In the genomic region with DNA sequence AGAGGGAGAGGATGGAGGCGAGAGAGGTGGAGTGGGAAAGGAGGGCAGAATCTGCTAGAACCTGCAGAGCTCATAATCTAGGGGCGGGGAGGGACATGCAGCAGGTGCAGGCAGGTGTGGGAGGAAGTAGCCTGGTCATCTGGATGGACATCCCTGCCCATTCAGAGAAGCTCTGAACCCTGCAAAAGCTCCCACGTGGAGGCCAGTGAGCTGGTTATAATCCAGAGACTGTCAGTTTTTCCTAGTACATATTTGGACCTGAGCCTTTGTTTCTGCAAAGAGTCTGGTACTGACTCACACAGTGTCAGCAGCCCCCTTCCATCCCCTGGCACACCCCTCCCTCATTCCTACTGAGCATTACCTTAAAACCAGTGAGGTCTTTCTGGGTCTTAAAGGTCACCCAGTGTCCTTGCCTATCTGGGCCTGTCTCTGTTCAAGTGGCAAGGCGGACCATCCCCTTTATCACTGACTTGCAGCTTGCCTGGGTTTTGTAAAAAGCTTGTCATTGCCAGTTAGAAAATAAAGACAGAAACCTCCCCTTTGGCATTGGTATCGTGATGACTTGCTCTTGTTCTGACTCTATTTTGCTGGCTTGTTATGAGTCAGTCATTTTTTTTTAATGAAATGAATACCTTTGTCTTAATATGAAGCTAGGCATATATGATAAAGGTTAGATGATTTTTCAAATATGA, we compare ENCODE assay signal across 9 cellular contexts. TPM values are rescaled to one million over a fixed set of nuclear protein-coding genes. Genes with fewer than 3 reads are reported as not detected.
DNase-seq lines count a peak whose midpoint lies in the region; ATAC-seq and TF ChIP-seq lines count a peak whose summit lies in the region.
"Had no signal": no experiment of that assay in that cellular context is flagged by ENCODE, and none has a peak within 500 bp of the region (broad histone marks: within the 10 kb centered on the region; RNA-seq: fewer than 3 reads in every experiment).

No MANE protein-coding gene starts in this region.

- H3K79me2 ChIP-seq in SK-N-SH (ENCODE audit: insufficient read depth) = peaks cover 93% of the 10 kb centered on the region

- peak overlapping the region; percentile 71 for H3K4me2 ChIP-seq in SK-N-SH

- CTCF ChIA-PET in SK-N-SH (lab: Yijun Ruan, JAX) = no interaction called here

- TF ChIP-seq EP300 in SK-N-SH (IDR thresholded peaks at IDR 0.05; ENCODE audit: borderline replicate concordance in 1 of 2, low read depth in 1 of 2, low read length in 1 of 2) = peak in 1 of 2 experiments; percentile 26; a peak in 1 of 4 replicates

- no peaks in the 10 kb centered on the region for H3K9me2 ChIP-seq in SK-N-SH

- peaks cover 14% of the 10 kb centered on the region for H3F3A ChIP-seq in SK-N-SH (replicated peaks; ENCODE audit: insufficient read depth)

- POLR2A ChIA-PET in SK-N-SH (lab: Yijun Ruan, JAX) = no interaction called here

- no peak overlapping the region for H2AFZ ChIP-seq in SK-N-SH (ENCODE audit: low read depth)

- peak overlapping the region in 1 of 2 experiments; percentile 87; a peak in 2 of 4 replicates for H3K27ac ChIP-seq in SK-N-SH (ENCODE audit: low read depth in 2 of 2, low read length in 1 of 2)
- peak overlapping the region; percentile 37 to 53 for H3K27ac ChIP-seq in coronary artery
- H3K27ac ChIP-seq: 22Rv1 had no signal

- H4K20me1 ChIP-seq in SK-N-SH (ENCODE audit: insufficient read depth) = no peaks in the 10 kb centered on the region

- peak overlapping the region in 1 of 2 experiments; percentile 1; a peak in 1 of 4 replicates for H3K4me3 ChIP-seq in SK-N-SH (ENCODE audit: low read depth in 2 of 2, low read length in 1 of 2)
- H3K4me3 ChIP-seq in coronary artery = no peak overlapping the region
- H3K4me3 ChIP-seq in skeletal muscle cell (ENCODE audit: low read depth, low read length) = peak overlapping the region; percentile 9

- H3K9ac ChIP-seq in SK-N-SH = peak overlapping the region; percentile 27; the same call in 1 of the 2 replicates

- peak; percentile 57 for ATAC-seq in HG02884 (IDR thresholded peaks at IDR 0.05; ENCODE audit: unreplicated experiment)

- no peaks in the 10 kb centered on the region for H3K9me3 ChIP-seq in SK-N-SH

- TF ChIP-seq CTCF in SK-N-SH (IDR thresholded peaks at IDR 0.05) (no peak), coronary artery (IDR thresholded peaks at IDR 0.05) (no peak)

- no peaks in the 10 kb centered on the region for H3K36me3 ChIP-seq in SK-N-SH (replicated peaks in 1 of 2; ENCODE audit: control insufficient read depth in 1 of 2, insufficient read depth in 2 of 2, low read length in 1 of 2)

- WGBS in SK-N-SH (ENCODE audit: low lambda C conversion rate) = 44% methylated on average over 5 of the region's 5 CpGs

- peak; percentile 30 for DNase-seq in DMS53 (lab: John Stamatoyannopoulos, UW)
- no peak for DNase-seq in DMS53 treated with DMSO at 0.1 percent for 48 hours (lab: John Stamatoyannopoulos, UW; ENCODE audit: unreplicated experiment)
- no peak for DNase-seq in SK-N-SH
- DNase-seq in coronary artery (ENCODE audit: low spot score) = no peak
- peak; percentile 35 for DNase-seq in skeletal muscle cell (ENCODE audit: low read depth)
- DNase-seq in iPS-NIHi7 (ENCODE audit: extremely low spot score) = no peak
- no peak for DNase-seq in C1 segment of cervical spinal cord (lab: John Stamatoyannopoulos, UW)

- TF ChIP-seq RAD21 in SK-N-SH (IDR thresholded peaks at IDR 0.05; ENCODE audit: low read length) = no peak

- peaks cover 18 to 44% of the 10 kb centered on the region in 2 experiments; a peak in 3 of 4 replicates for H3K4me1 ChIP-seq in SK-N-SH (ENCODE audit: control insufficient read depth in 1 of 2, insufficient read depth in 2 of 2, low read depth in 1 of 2, low read length in 1 of 2)

- no peaks in the 10 kb centered on the region for H3K27me3 ChIP-seq in SK-N-SH (ENCODE audit: insufficient read depth)

TF ChIP-seq in SK-N-SH, 30 proteins besides CTCF, POLR2A, EP300 and RAD21 (continues in another document):
- TF ChIP-seq FOSL2 (IDR thresholded peaks at IDR 0.05; ENCODE audit: borderline replicate concordance, low read depth) = peak; percentile 72
- TF ChIP-seq ELF1 (IDR thresholded peaks at IDR 0.05) = no peak
- TF ChIP-seq EZH2phosphoT487 (IDR thresholded peaks at IDR 0.05; ENCODE audit: borderline replicate concordance, low read depth) = no peak
- no peak for TF ChIP-seq GATA2 (CRISPR knock-in tag; IDR thresholded peaks at IDR 0.05)
- peak; percentile 64 for TF ChIP-seq PBX3 (IDR thresholded peaks at IDR 0.05)
- no peak for TF ChIP-seq SMC3 (IDR thresholded peaks at IDR 0.05; ENCODE audit: low read depth, low read length)
- peak; percentile 67 for TF ChIP-seq JUND (IDR thresholded peaks at IDR 0.05)
- no peak for TF ChIP-seq MEF2A (IDR thresholded peaks at IDR 0.05; ENCODE audit: borderline replicate concordance, low read depth)
- TF ChIP-seq FOXJ3 (CRISPR knock-in tag; IDR thresholded peaks at IDR 0.05) = no peak
- peak; percentile 72 for TF ChIP-seq TCF12 (IDR thresholded peaks at IDR 0.05)
- TF ChIP-seq, protein P1, sequence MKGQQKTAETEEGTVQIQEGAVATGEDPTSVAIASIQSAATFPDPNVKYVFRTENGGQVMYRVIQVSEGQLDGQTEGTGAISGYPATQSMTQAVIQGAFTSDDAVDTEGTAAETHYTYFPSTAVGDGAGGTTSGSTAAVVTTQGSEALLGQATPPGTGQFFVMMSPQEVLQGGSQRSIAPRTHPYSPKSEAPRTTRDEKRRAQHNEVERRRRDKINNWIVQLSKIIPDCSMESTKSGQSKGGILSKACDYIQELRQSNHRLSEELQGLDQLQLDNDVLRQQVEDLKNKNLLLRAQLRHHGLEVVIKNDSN (IDR thresholded peaks at IDR 0.05; ENCODE audit: borderline replicate concordance, low read depth) = no peak
- TF ChIP-seq RCOR1 (IDR thresholded peaks at IDR 0.05; ENCODE audit: low read length) = no peak
- TF ChIP-seq SIN3A (IDR thresholded peaks at IDR 0.05; ENCODE audit: borderline replicate concordance, low read depth, low read length) = peak; percentile 48; the same call in 1 of the 2 replicates
- TF ChIP-seq RFX5 (IDR thresholded peaks at IDR 0.05; ENCODE audit: low read length) = no peak
- peak; percentile 72; the same call in 1 of the 2 replicates for TF ChIP-seq NFIC (IDR thresholded peaks at IDR 0.05; ENCODE audit: borderline replicate concordance)
- no peak for TF ChIP-seq NRF1 (IDR thresholded peaks at IDR 0.05; ENCODE audit: low read depth, low read length)
- TF ChIP-seq TEAD4 (IDR thresholded peaks at IDR 0.05; ENCODE audit: borderline replicate concordance, insufficient read depth) = 0 out of 2 replicates have a peak, but pooled peaks have one; percentile 33
- no peak for TF ChIP-seq FOXM1 (IDR thresholded peaks at IDR 0.05; ENCODE audit: low read depth)
- TF ChIP-seq TAF1 (IDR thresholded peaks at IDR 0.05; ENCODE audit: borderline replicate concordance, low read depth, low read length) = peak; percentile 5; the same call in 1 of the 2 replicates
- no peak for TF ChIP-seq USF2 (IDR thresholded peaks at IDR 0.05; ENCODE audit: borderline replicate concordance, low read depth, low read length)
- no peak for TF ChIP-seq REST (IDR thresholded peaks at IDR 0.05; ENCODE audit: low read depth, low read length)
- TF ChIP-seq GABPA (IDR thresholded peaks at IDR 0.05; ENCODE audit: low read depth) = no peak
- TF ChIP-seq RXRA (IDR thresholded peaks at IDR 0.05; ENCODE audit: borderline replicate concordance, low read depth) = no peak

RNA-seq across cellular contexts. Expression of gene PTPRJ, which starts 26.1 kb away (rescaled TPM):
- polyA plus RNA-seq in SK-N-SH (2012; rRNA removed) = 4.5 and 4.7 TPM in 2 replicates
- polyA plus RNA-seq in SK-N-SH (2012; cell fraction: cytosol; rRNA removed) = 5.0 and 5.4 TPM in 2 replicates
- 5.6 and 8.6 TPM in 2 replicates for polyA plus RNA-seq in SK-N-SH (2012; cell fraction: nucleus; rRNA removed)

Comparison
In these comparisons a context has a peak if more than half of its experiments do, and no peak if none do; other contexts are left out.
1. DNase-seq: peak in DMS53 (single experiment) and skeletal muscle cell (single experiment); none in DMS53 treated with DMSO at 0.1 percent for 48 hours (single experiment), SK-N-SH (single experiment), coronary artery (single experiment), iPS-NIHi7 (single experiment) and C1 segment of cervical spinal cord (0 of 14).